Comparison of ENCODE assay signal across 15 cellular contexts in genomic region chr6:121645100-121645745, GRCh38.
A peak's percentile ranks its signal among the peaks of the same experiment; 100 is the strongest.
DNase-seq lines count a peak whose midpoint lies in the region; ATAC-seq lines count a peak whose summit lies in the region.
"Had no signal": no experiment of that assay in that cellular context is flagged by ENCODE, and none has a peak within 500 bp of the region (broad histone marks: within the 10 kb centered on the region; RNA-seq: fewer than 3 reads in every experiment).

No MANE protein-coding gene starts in this region.

- no peak overlapping the region for H3K4me3 Mint-ChIP-seq in activated CD8-positive, alpha-beta memory T cell treated with anti-CD3 and anti-CD28 coated beads, Interleukin-2, amount 10 ng/mL, durations not matched to agents 7 days and 5 days
- H3K4me3 Mint-ChIP-seq in activated naive CD8-positive, alpha-beta T cell treated with anti-CD3 and anti-CD28 coated beads, Interleukin-2, amount 10 ng/mL, durations not matched to agents 7 days and 5 days, result peak overlapping the region; percentile 59
- H3K4me3 Mint-ChIP-seq: activated CD4-positive, alpha-beta T cell treated with anti-CD3 and anti-CD28 coated beads, Interleukin-2, amount 10 ng/mL, durations not matched to agents 24 days and 14 days had no signal

- H3K27me3 Mint-ChIP-seq in activated CD8-positive, alpha-beta memory T cell treated with anti-CD3 and anti-CD28 coated beads, Interleukin-2, amount 10 ng/mL, durations not matched to agents 7 days and 5 days, result no peaks in the 10 kb centered on the region
- no peaks in the 10 kb centered on the region for H3K27me3 Mint-ChIP-seq in activated naive CD8-positive, alpha-beta T cell treated with anti-CD3 and anti-CD28 coated beads, Interleukin-2, amount 10 ng/mL, durations not matched to agents 7 days and 5 days
- H3K27me3 Mint-ChIP-seq: activated CD4-positive, alpha-beta T cell treated with anti-CD3 and anti-CD28 coated beads, Interleukin-2, amount 10 ng/mL, durations not matched to agents 24 days and 14 days had no signal

- POLR2A ChIA-PET in activated naive CD8-positive, alpha-beta T cell treated with anti-CD3 and anti-CD28 coated beads, Interleukin-2, amount 10 ng/mL, durations not matched to agents 7 days and 5 days (lab: Charles Lee), result no interaction called here

- no peaks in the 10 kb centered on the region for H3K9me3 Mint-ChIP-seq in activated CD8-positive, alpha-beta memory T cell treated with anti-CD3 and anti-CD28 coated beads, Interleukin-2, amount 10 ng/mL, durations not matched to agents 7 days and 5 days (ENCODE audit: low read depth)
- peaks cover 3% of the 10 kb centered on the region for H3K9me3 Mint-ChIP-seq in activated naive CD8-positive, alpha-beta T cell treated with anti-CD3 and anti-CD28 coated beads, Interleukin-2, amount 10 ng/mL, durations not matched to agents 7 days and 5 days

- CTCF ChIA-PET in activated CD8-positive, alpha-beta memory T cell treated with anti-CD3 and anti-CD28 coated beads, Interleukin-2, amount 10 ng/mL, durations not matched to agents 7 days and 5 days (lab: Charles Lee), result no interaction called here

- ATAC-seq in activated CD8-positive, alpha-beta memory T cell treated with anti-CD3 and anti-CD28 coated beads, Interleukin-2, amount 10 ng/mL, durations not matched to agents 7 days and 5 days, result peak; percentile 49
- peak; percentile 81 for ATAC-seq in activated naive CD8-positive, alpha-beta T cell treated with anti-CD3 and anti-CD28 coated beads, Interleukin-2, amount 10 ng/mL, durations not matched to agents 7 days and 5 days (ENCODE audit: low read depth)
- ATAC-seq: A549 had no signal

- H3K4me1 Mint-ChIP-seq in activated CD8-positive, alpha-beta memory T cell treated with anti-CD3 and anti-CD28 coated beads, Interleukin-2, amount 10 ng/mL, durations not matched to agents 7 days and 5 days, result peaks cover 9% of the 10 kb centered on the region
- peaks cover 14% of the 10 kb centered on the region for H3K4me1 Mint-ChIP-seq in activated naive CD8-positive, alpha-beta T cell treated with anti-CD3 and anti-CD28 coated beads, Interleukin-2, amount 10 ng/mL, durations not matched to agents 7 days and 5 days

- no peak overlapping the region for H3K27ac Mint-ChIP-seq in activated CD8-positive, alpha-beta memory T cell treated with anti-CD3 and anti-CD28 coated beads, Interleukin-2, amount 10 ng/mL, durations not matched to agents 7 days and 5 days
- H3K27ac Mint-ChIP-seq in activated naive CD8-positive, alpha-beta T cell treated with anti-CD3 and anti-CD28 coated beads, Interleukin-2, amount 10 ng/mL, durations not matched to agents 7 days and 5 days, result peak overlapping the region; percentile 4
- H3K27ac Mint-ChIP-seq: activated CD4-positive, alpha-beta T cell treated with anti-CD3 and anti-CD28 coated beads, Interleukin-2, amount 10 ng/mL, durations not matched to agents 24 days and 14 days had no signal

- peak; percentile 61 for DNase-seq in activated CD8-positive, alpha-beta memory T cell treated with anti-CD3 and anti-CD28 coated beads, Interleukin-2, amount 10 ng/mL, durations not matched to agents 7 days and 5 days
- DNase-seq in activated CD8-positive, alpha-beta memory T cell treated with anti-CD3 and anti-CD28 coated beads, Interleukin-2, amount 50 U/mL, for 48 hours, result no peak
- peak; percentile 20 for DNase-seq in M059J (ENCODE audit: low read depth)
- peak; percentile 30 for DNase-seq in activated naive CD8-positive, alpha-beta T cell treated with anti-CD3 and anti-CD28 coated beads, Interleukin-2, amount 10 ng/mL, durations not matched to agents 7 days and 5 days
- peak; percentile 27 for DNase-seq in stimulated activated CD8-positive, alpha-beta memory T cell treated with anti-CD3 and anti-CD28 coated beads, Interleukin-4, amount 100 ng/mL, for 48 hours
- DNase-seq in hippocampal formation (lab: John Stamatoyannopoulos, UW), result no peak
- DNase-seq in NCI-H2081 treated with DMSO at 0.1 percent for 48 hours (lab: John Stamatoyannopoulos, UW), result no peak
- no peak for DNase-seq in GOT3 (lab: John Stamatoyannopoulos, UW)
- DNase-seq: activated CD4-positive, alpha-beta T cell treated with anti-CD3 and anti-CD28 coated beads, Interleukin-2, amount 10 ng/mL, durations not matched to agents 24 days and 14 days; Calu3; colonic mucosa; MM.1S; NCI-H226; ovary had no signal

- no peaks in the 10 kb centered on the region for H3K36me3 Mint-ChIP-seq in activated CD8-positive, alpha-beta memory T cell treated with anti-CD3 and anti-CD28 coated beads, Interleukin-2, amount 10 ng/mL, durations not matched to agents 7 days and 5 days
- H3K36me3 Mint-ChIP-seq in activated naive CD8-positive, alpha-beta T cell treated with anti-CD3 and anti-CD28 coated beads, Interleukin-2, amount 10 ng/mL, durations not matched to agents 7 days and 5 days, result no peaks in the 10 kb centered on the region

Comparison
In these comparisons a context has a peak if more than half of its experiments do, and no peak if none do; other contexts are left out.
1. DNase-seq: peak in activated CD8-positive, alpha-beta memory T cell treated with anti-CD3 and anti-CD28 coated beads, Interleukin-2, amount 10 ng/mL, durations not matched to agents 7 days and 5 days (single experiment), M059J (single experiment), activated naive CD8-positive, alpha-beta T cell treated with anti-CD3 and anti-CD28 coated beads, Interleukin-2, amount 10 ng/mL, durations not matched to agents 7 days and 5 days (single experiment) and stimulated activated CD8-positive, alpha-beta memory T cell treated with anti-CD3 and anti-CD28 coated beads, Interleukin-4, amount 100 ng/mL, for 48 hours (single experiment); none in activated CD8-positive, alpha-beta memory T cell treated with anti-CD3 and anti-CD28 coated beads, Interleukin-2, amount 50 U/mL, for 48 hours (single experiment), hippocampal formation (0 of 2), NCI-H2081 treated with DMSO at 0.1 percent for 48 hours (single experiment) and GOT3 (single experiment).